Comparison of ENCODE assay signal across 1 cellular context in genomic region chr5:98570661-98571181, GRCh38.
TF ChIP-seq lines count a peak whose summit lies in the region.

No MANE protein-coding gene starts in this region.

TF ChIP-seq in SK-N-SH, 30 proteins besides CTCF, POLR2A, EP300 and RAD21 (continued from another document):
- TF ChIP-seq REST (IDR thresholded peaks at IDR 0.05; ENCODE audit: low read depth, low read length) (no peak), SMC3 (IDR thresholded peaks at IDR 0.05; ENCODE audit: low read depth, low read length) (no peak), TAF1 (IDR thresholded peaks at IDR 0.05; ENCODE audit: borderline replicate concordance, low read depth, low read length) (no peak), RCOR1 (IDR thresholded peaks at IDR 0.05; ENCODE audit: low read length) (no peak), SIN3A (IDR thresholded peaks at IDR 0.05; ENCODE audit: borderline replicate concordance, low read depth, low read length) (no peak), EZH2phosphoT487 (IDR thresholded peaks at IDR 0.05; ENCODE audit: borderline replicate concordance, low read depth) (no peak), IRF3 (IDR thresholded peaks at IDR 0.05; ENCODE audit: low read depth, low read length) (no peak)
